1 cellular context compared by ENCODE assay signal in genomic region chr5:143413964-143414669, GRCh38.
A peak's percentile ranks its signal among the peaks of the same experiment; 100 is the strongest.
TF ChIP-seq lines count a peak whose summit lies in the region.

No MANE protein-coding gene starts in this region.

TF ChIP-seq in GM12878, 131 proteins besides CTCF, POLR2A, EP300 and RAD21 (continued from another document):
- TF ChIP-seq ZNF592 (IDR thresholded peaks at IDR 0.05): no peak
- peak; percentile 32; the same call in 1 of the 2 replicates for TF ChIP-seq GATAD2B (conservative IDR thresholded peaks at IDR 0.05; ENCODE audit: low read depth)
- peak; percentile 50; the same call in 1 of the 2 replicates for TF ChIP-seq PKNOX1 (IDR thresholded peaks at IDR 0.05)
- TF ChIP-seq ZSCAN29 (IDR thresholded peaks at IDR 0.05): no peak
TF ChIP-seq in GM12878: peak in this region for 28.
